ENCODE assay signal across 17 cellular contexts in genomic region chr19:16098416-16098768, GRCh38. TPM values are rescaled to one million over a fixed set of nuclear protein-coding genes. Genes with fewer than 3 reads are reported as not detected.
DNase-seq lines count a peak whose midpoint lies in the region; ATAC-seq and TF ChIP-seq lines count a peak whose summit lies in the region.
"Had no signal": no experiment of that assay in that cellular context is flagged by ENCODE, and none has a peak within 500 bp of the region (broad histone marks: within the 10 kb centered on the region; RNA-seq: fewer than 3 reads in every experiment).

No MANE protein-coding gene starts in this region.

- peak overlapping the region; percentile 58 for H3K4me2 ChIP-seq in PC-9
- H3K4me2 ChIP-seq in smooth muscle cell, result no peak overlapping the region
- H3K4me2 ChIP-seq: BLaER1 treated with 17β-estradiol and CSF1 and Interleukin-3, amounts not matched to agents 10 nM and 100 nM had no signal

- H3K4me1 Mint-ChIP-seq in T-helper 1 cell treated with Interleukin-12 subunit alpha and Interleukin-12 subunit beta and Interleukin-4 antibody, amounts not matched to agents 30 μg/mL and 1 μg/mL, for 36 hours (ENCODE audit: low read depth), result peaks cover 26% of the 10 kb centered on the region
- H3K4me1 Mint-ChIP-seq in activated CD4-positive, alpha-beta T cell treated with anti-CD3 and anti-CD28 coated beads, Interleukin-2, amount 10 ng/mL, durations not matched to agents 7 days and 5 days, result peaks cover 35% of the 10 kb centered on the region

- H3K27ac ChIP-seq in PC-9, result peak overlapping the region; percentile 63
- peak overlapping the region; percentile 62 to 91 for H3K27ac ChIP-seq in esophagus (ENCODE audit: low read depth in 2 of 2, low read length in 1 of 2)
- H3K27ac ChIP-seq in smooth muscle cell (ENCODE audit: low read depth), result peak overlapping the region; percentile 83
- peak overlapping the region in 1 of 2 donors; percentile 35 for H3K27ac ChIP-seq in tibial artery
- H3K27ac ChIP-seq: BLaER1 treated with 17β-estradiol and CSF1 and Interleukin-3, amounts not matched to agents 10 nM and 100 nM; right atrium auricular region; SJSA1 had no signal

- intact Hi-C loops in PC-9 (cut with micrococcal nuclease; ENCODE audit: unreplicated experiment), result no loop called here
- intact Hi-C loops in tibial artery (cut with DNase I; ENCODE audit: low total_unique reads), result no loop called here

- no peaks in the 10 kb centered on the region for H3K9me2 ChIP-seq in PC-9 (ENCODE audit: insufficient read depth)

- CTCF ChIA-PET in PC-9 (lab: Charles Lee), result no interaction called here
- CTCF ChIA-PET in activated CD4-positive, alpha-beta T cell treated with anti-CD3 and anti-CD28 coated beads, Interleukin-2, amount 10 ng/mL, durations not matched to agents 7 days and 5 days (lab: Charles Lee), result interaction anchor here (1.1 to 5.6 kb wide), 2 partner anchors 13 kb away, joined by 4 to 35 read pairs; no protein-coding TSS in a partner anchor

- H3K27me3 ChIP-seq in PC-9 (ENCODE audit: insufficient read depth, low read depth) (no peaks in the 10 kb centered on the region), esophagus (ENCODE audit: control insufficient read depth in 1 of 2, insufficient read depth in 2 of 2, low read length in 2 of 2) (no peaks in the 10 kb centered on the region), smooth muscle cell (ENCODE audit: low read depth) (no peaks in the 10 kb centered on the region), tibial artery (no peaks in the 10 kb centered on the region)
- H3K27me3 ChIP-seq: BLaER1 treated with 17β-estradiol and CSF1 and Interleukin-3, amounts not matched to agents 10 nM and 100 nM; right atrium auricular region; SJSA1 had no signal

- H3K27ac Mint-ChIP-seq in T-helper 1 cell treated with Interleukin-12 subunit alpha and Interleukin-12 subunit beta and Interleukin-4 antibody, amounts not matched to agents 30 μg/mL and 1 μg/mL, for 36 hours, result peak overlapping the region; percentile 14
- no peak overlapping the region for H3K27ac Mint-ChIP-seq in activated CD4-positive, alpha-beta T cell treated with anti-CD3 and anti-CD28 coated beads, Interleukin-2, amount 10 ng/mL, durations not matched to agents 7 days and 5 days

- H3K9me3 Mint-ChIP-seq in T-helper 1 cell treated with Interleukin-12 subunit alpha and Interleukin-12 subunit beta and Interleukin-4 antibody, amounts not matched to agents 30 μg/mL and 1 μg/mL, for 36 hours, result no peaks in the 10 kb centered on the region
- H3K9me3 Mint-ChIP-seq in activated CD4-positive, alpha-beta T cell treated with anti-CD3 and anti-CD28 coated beads, Interleukin-2, amount 10 ng/mL, durations not matched to agents 7 days and 5 days, result no peaks in the 10 kb centered on the region

- H3F3A ChIP-seq in PC-9 (ENCODE audit: insufficient read depth, low read depth) (peaks cover 88% of the 10 kb centered on the region), smooth muscle cell (ENCODE audit: low read depth) (peaks cover 90% of the 10 kb centered on the region)

- H3K27me3 Mint-ChIP-seq in T-helper 1 cell treated with Interleukin-12 subunit alpha and Interleukin-12 subunit beta and Interleukin-4 antibody, amounts not matched to agents 30 μg/mL and 1 μg/mL, for 36 hours (ENCODE audit: low read depth), result no peaks in the 10 kb centered on the region
- H3K27me3 Mint-ChIP-seq in activated CD4-positive, alpha-beta T cell treated with anti-CD3 and anti-CD28 coated beads, Interleukin-2, amount 10 ng/mL, durations not matched to agents 7 days and 5 days, result no peaks in the 10 kb centered on the region

- H2AFZ ChIP-seq in PC-9, result no peak overlapping the region
- H2AFZ ChIP-seq in smooth muscle cell (ENCODE audit: low read depth), result no peak overlapping the region

- H3K9ac ChIP-seq in smooth muscle cell (ENCODE audit: low read depth), result no peak overlapping the region
- H3K9ac ChIP-seq: BLaER1 treated with 17β-estradiol and CSF1 and Interleukin-3, amounts not matched to agents 10 nM and 100 nM had no signal

- POLR2A ChIA-PET in PC-9 (lab: Charles Lee; ENCODE audit: unreplicated experiment), result no interaction called here
- POLR2A ChIA-PET in activated CD4-positive, alpha-beta T cell treated with anti-CD3 and anti-CD28 coated beads, Interleukin-2, amount 10 ng/mL, durations not matched to agents 7 days and 5 days (lab: Charles Lee), result no interaction called here

- no peak for ATAC-seq in GM21717 (IDR thresholded peaks at IDR 0.05; ENCODE audit: unreplicated experiment)

- H3K36me3 ChIP-seq in PC-9 (ENCODE audit: low read depth), result peaks cover 55% of the 10 kb centered on the region
- H3K36me3 ChIP-seq in esophagus (ENCODE audit: control insufficient read depth in 2 of 2, insufficient read depth in 2 of 2, low read length in 1 of 2), result peaks cover 20 to 28% of the 10 kb centered on the region in 2 donors
- peaks cover 38% of the 10 kb centered on the region for H3K36me3 ChIP-seq in smooth muscle cell (ENCODE audit: low read depth)
- H3K36me3 ChIP-seq in tibial artery, result peaks cover 97 to 100% (median 99%) of the 10 kb centered on the region in 3 donors

- DNase-seq in T-helper 1 cell, result no peak
- no peak for DNase-seq in PC-9
- DNase-seq in smooth muscle cell (lab: John Stamatoyannopoulos, UW; ENCODE audit: unreplicated experiment), result no peak
- no peak for DNase-seq in activated CD4-positive, alpha-beta T cell treated with anti-CD3 and anti-CD28 coated beads, Interleukin-2, amount 10 ng/mL, durations not matched to agents 7 days and 5 days
- DNase-seq in tibial artery, result no peak
- DNase-seq: 8988T, amygdala, erythroblast, head of caudate nucleus, NCI-H2081 treated with DMSO at 0.1 percent for 48 hours, NCI-H526 had no signal

- WGBS in esophagus, 2 donors, result 81 to 83% methylated on average over 6 of the region's 6 CpGs
- 58% methylated on average over 6 of the region's 6 CpGs for WGBS in smooth muscle cell (ENCODE audit: low lambda C conversion rate)

- no TSS peak for BruUV-seq in PC-9 (replicated peaks; lab: Mats Ljungman, UMichigan)

- H4K20me1 ChIP-seq in PC-9 (ENCODE audit: insufficient read depth) (no peaks in the 10 kb centered on the region), smooth muscle cell (ENCODE audit: low read depth) (peaks cover 100% of the 10 kb centered on the region)

- H3K4me1 ChIP-seq in PC-9 (replicated peaks; ENCODE audit: insufficient read depth), result peaks cover 49% of the 10 kb centered on the region
- H3K4me1 ChIP-seq in esophagus (ENCODE audit: control insufficient read depth in 2 of 2, insufficient read depth in 2 of 2, low read length in 1 of 2), result peaks cover 0 to 6% of the 10 kb centered on the region in 2 donors
- no peaks in the 10 kb centered on the region for H3K4me1 ChIP-seq in smooth muscle cell (ENCODE audit: low read depth)
- H3K4me1 ChIP-seq in tibial artery, result peaks cover 0 to 30% (median 16%) of the 10 kb centered on the region in 4 donors
- H3K4me1 ChIP-seq: right atrium auricular region, SJSA1 had no signal

- H3K36me3 Mint-ChIP-seq in T-helper 1 cell treated with Interleukin-12 subunit alpha and Interleukin-12 subunit beta and Interleukin-4 antibody, amounts not matched to agents 30 μg/mL and 1 μg/mL, for 36 hours (ENCODE audit: low read depth), result peaks cover 62% of the 10 kb centered on the region
- H3K36me3 Mint-ChIP-seq in activated CD4-positive, alpha-beta T cell treated with anti-CD3 and anti-CD28 coated beads, Interleukin-2, amount 10 ng/mL, durations not matched to agents 7 days and 5 days (ENCODE audit: low read depth), result peaks cover 79% of the 10 kb centered on the region

- no peak for TF ChIP-seq CTCF in PC-9 (conservative IDR thresholded peaks at IDR 0.05)
- no peak for TF ChIP-seq CTCF in smooth muscle cell (IDR thresholded peaks at IDR 0.05; ENCODE audit: borderline replicate concordance, insufficient read depth, poor library complexity, severe bottlenecking)
- no peak for TF ChIP-seq CTCF in tibial artery (IDR thresholded peaks at IDR 0.05)

- peaks cover 9% of the 10 kb centered on the region; the same call in 1 of the 2 replicates for H3K79me2 ChIP-seq in PC-9 (ENCODE audit: low read depth)
- peaks cover 26% of the 10 kb centered on the region for H3K79me2 ChIP-seq in smooth muscle cell (ENCODE audit: low read depth)

- no peak overlapping the region for H3K4me3 Mint-ChIP-seq in T-helper 1 cell treated with Interleukin-12 subunit alpha and Interleukin-12 subunit beta and Interleukin-4 antibody, amounts not matched to agents 30 μg/mL and 1 μg/mL, for 36 hours
- H3K4me3 Mint-ChIP-seq in activated CD4-positive, alpha-beta T cell treated with anti-CD3 and anti-CD28 coated beads, Interleukin-2, amount 10 ng/mL, durations not matched to agents 7 days and 5 days, result no peak overlapping the region

- H3K9me3 ChIP-seq in PC-9 (ENCODE audit: insufficient read depth, low read depth), result no peaks in the 10 kb centered on the region
- no peaks in the 10 kb centered on the region for H3K9me3 ChIP-seq in esophagus (ENCODE audit: control insufficient read depth in 2 of 2, insufficient read depth in 1 of 2, low read depth in 1 of 2, low read length in 1 of 2)
- H3K9me3 ChIP-seq in smooth muscle cell (replicated peaks; ENCODE audit: low read depth), result no peaks in the 10 kb centered on the region
- no peaks in the 10 kb centered on the region for H3K9me3 ChIP-seq in tibial artery
- H3K9me3 ChIP-seq: BLaER1 treated with 17β-estradiol and CSF1 and Interleukin-3, amounts not matched to agents 10 nM and 100 nM; right atrium auricular region; SJSA1 had no signal

- H3K4me3 ChIP-seq in PC-9 (no peak overlapping the region), esophagus (ENCODE audit: low read depth in 1 of 2, low read length in 2 of 2) (no peak overlapping the region), smooth muscle cell (no peak overlapping the region), tibial artery (no peak overlapping the region)
- H3K4me3 ChIP-seq: BLaER1 treated with 17β-estradiol and CSF1 and Interleukin-3, amounts not matched to agents 10 nM and 100 nM; right atrium auricular region; SJSA1 had no signal

RNA-seq across cellular contexts. Expression of gene RAB8A, which starts 13.3 kb away (rescaled TPM):
- total RNA-seq in PC-9 (2021) (87.9 and 104 TPM in 2 replicates), smooth muscle cell (47.3 and 60.2 TPM in 2 replicates)
- polyA plus RNA-seq in esophagus (10 to 100 TPM; 24.9 to 34.1 TPM), smooth muscle cell (90.5 and 96.0 TPM in 2 replicates)
- total RNA-seq in activated CD4-positive, alpha-beta T cell treated with anti-CD3 and anti-CD28 coated beads, Interleukin-2, amount 10 ng/mL, durations not matched to agents 7 days and 5 days, result 100 to 1,000 TPM; 167 to 175 TPM

RNA-seq across cellular contexts. Expression of gene TPM4, which starts 22.1 kb away (rescaled TPM):
- total RNA-seq in PC-9 (2021) (279 and 307 TPM in 2 replicates), smooth muscle cell (1,074 and 1,158 TPM in 2 replicates)
- polyA plus RNA-seq in esophagus (100 to 1,000 TPM; 350 to 439 TPM), smooth muscle cell (921 and 1,070 TPM in 2 replicates)
- 100 to 1,000 TPM; 422 to 485 TPM for total RNA-seq in activated CD4-positive, alpha-beta T cell treated with anti-CD3 and anti-CD28 coated beads, Interleukin-2, amount 10 ng/mL, durations not matched to agents 7 days and 5 days

RNA-seq across cellular contexts. Expression of gene HSH2D, which starts 45.1 kb away (rescaled TPM):
- 10.9 and 13.7 TPM in 2 replicates for total RNA-seq in PC-9 (2021)
- under 1 TPM; 0.47 to 0.86 TPM for polyA plus RNA-seq in esophagus
- 0.22 TPM in 1 of 2 replicates, not detected in the other for total RNA-seq in smooth muscle cell
- 0.07 and 0.17 TPM in 2 replicates for polyA plus RNA-seq in smooth muscle cell
- total RNA-seq in activated CD4-positive, alpha-beta T cell treated with anti-CD3 and anti-CD28 coated beads, Interleukin-2, amount 10 ng/mL, durations not matched to agents 7 days and 5 days, result 10 to 100 TPM; 70.7 to 76.9 TPM
- total RNA-seq: SJSA1 had no signal
